29 cellular contexts compared by ENCODE assay signal in genomic region chr2:206586609-206587008, GRCh38. TPM values are rescaled to one million over a fixed set of nuclear protein-coding genes. Genes with fewer than 3 reads are reported as not detected.
DNase-seq lines count a peak whose midpoint lies in the region; ATAC-seq and TF ChIP-seq lines count a peak whose summit lies in the region.
"Had no signal": no experiment of that assay in that cellular context is flagged by ENCODE, and none has a peak within 500 bp of the region (broad histone marks: within the 10 kb centered on the region; RNA-seq: fewer than 3 reads in every experiment).

No MANE protein-coding gene starts in this region.

- no peak for TF ChIP-seq POLR2A in heart left ventricle (IDR thresholded peaks at IDR 0.05)

- DNase-seq in heart left ventricle, result no peak
- DNase-seq in cardiac septum (ENCODE audit: low spot score), result no peak
- DNase-seq in left ventricle myocardium superior, result no peak
- DNase-seq in right cardiac atrium, result no peak
- no peak for DNase-seq in amygdala (lab: John Stamatoyannopoulos, UW)
- DNase-seq: 8988T; ACHN; BE2C; C1 segment of cervical spinal cord; CD4-positive, alpha-beta memory T cell; CD4-positive, CD25-positive, alpha-beta regulatory T cell; CD8-positive, alpha-beta memory T cell; COR-L47; DMS 273 treated with DMSO at 0.1 percent for 48 hours; DMS153; DMS53; DMS79; DND-41; EL; GDM1 had no signal

- peaks cover 0 to 19% (median 3%) of the 10 kb centered on the region in 9 donors for H3K36me3 ChIP-seq in heart left ventricle
- H3K36me3 ChIP-seq: BE2C, BLaER1 had no signal

- H3K27ac ChIP-seq in heart left ventricle (no peak overlapping the region), right cardiac atrium (ENCODE audit: low read length) (no peak overlapping the region)
- H3K27ac ChIP-seq: BLaER1 had no signal

- H3K4me3 ChIP-seq in heart left ventricle (peak overlapping the region in 1 of 12 donors; percentile 5), right cardiac atrium (ENCODE audit: low read length) (no peak overlapping the region)
- H3K4me3 ChIP-seq: BLaER1, GM12878 had no signal

- H3K4me1 Mint-ChIP-seq in activated T-helper 17 cell treated with anti-CD3 and anti-CD28 coated beads, Interleukin-2, amount 50 U/mL, for 72 hours, result peaks cover 4% of the 10 kb centered on the region
- H3K4me1 Mint-ChIP-seq: CD14-positive monocyte; CD4-positive, CD25-positive, alpha-beta regulatory T cell; CD8-positive, alpha-beta memory T cell had no signal

- H3K36me3 Mint-ChIP-seq in activated T-helper 17 cell treated with anti-CD3 and anti-CD28 coated beads, Interleukin-2, amount 50 U/mL, for 72 hours (ENCODE audit: low read depth), result peaks cover 15% of the 10 kb centered on the region
- H3K36me3 Mint-ChIP-seq: CD14-positive monocyte; CD4-positive, CD25-positive, alpha-beta regulatory T cell; CD8-positive, alpha-beta memory T cell had no signal

- no peak overlapping the region for H3K4me3 Mint-ChIP-seq in activated T-helper 17 cell treated with anti-CD3 and anti-CD28 coated beads, Interleukin-2, amount 50 U/mL, for 72 hours
- H3K4me3 Mint-ChIP-seq: CD14-positive monocyte; CD4-positive, alpha-beta memory T cell; CD4-positive, CD25-positive, alpha-beta regulatory T cell; CD8-positive, alpha-beta memory T cell had no signal

- peak overlapping the region; percentile 6 for H3K27ac Mint-ChIP-seq in activated T-helper 17 cell treated with anti-CD3 and anti-CD28 coated beads, Interleukin-2, amount 50 U/mL, for 72 hours
- H3K27ac Mint-ChIP-seq: CD14-positive monocyte; CD4-positive, alpha-beta memory T cell; CD4-positive, CD25-positive, alpha-beta regulatory T cell; CD8-positive, alpha-beta memory T cell had no signal

- H3K27me3 ChIP-seq in heart left ventricle, result no peaks in the 10 kb centered on the region
- H3K27me3 ChIP-seq in right cardiac atrium (ENCODE audit: control insufficient read depth, insufficient read depth), result no peaks in the 10 kb centered on the region
- H3K27me3 ChIP-seq: BE2C, BLaER1 had no signal

- peak; percentile 56 to 70 (median 60) for ATAC-seq in heart left ventricle
- peak; percentile 65 for ATAC-seq in left ventricle myocardium superior
- no peak for ATAC-seq in right cardiac atrium
- ATAC-seq in activated T-helper 17 cell treated with anti-CD3 and anti-CD28 coated beads, Interleukin-2, amount 50 U/mL, for 72 hours (replicated peaks), result no peak
- no peak for ATAC-seq in HG02588 (IDR thresholded peaks at IDR 0.05; ENCODE audit: unreplicated experiment)
- ATAC-seq: GM12878 had no signal

- H3K4me1 ChIP-seq in heart left ventricle, result peaks cover 0 to 22% (median 4%) of the 10 kb centered on the region in 12 donors
- peaks cover 1% of the 10 kb centered on the region for H3K4me1 ChIP-seq in right cardiac atrium (ENCODE audit: control insufficient read depth, insufficient read depth, low read length)
- H3K4me1 ChIP-seq: BE2C, BLaER1 had no signal

- intact Hi-C loops in heart left ventricle (cut with DNase I) (no loop called here), cardiac septum (cut with DNase I) (no loop called here), left ventricle myocardium superior (cut with micrococcal nuclease) (no loop called here), right cardiac atrium (cut with DNase I) (no loop called here)

- H3K9me3 Mint-ChIP-seq in activated T-helper 17 cell treated with anti-CD3 and anti-CD28 coated beads, Interleukin-2, amount 50 U/mL, for 72 hours, result no peaks in the 10 kb centered on the region

- H3K9me3 ChIP-seq in heart left ventricle (no peaks in the 10 kb centered on the region), right cardiac atrium (ENCODE audit: control insufficient read depth, low read length) (no peaks in the 10 kb centered on the region)
- H3K9me3 ChIP-seq: BE2C, BLaER1 had no signal

- WGBS in heart left ventricle, 4 donors, result 36 to 43% (median 40%) methylated on average over 1 of the region's 1 CpG
- whole genome bisulfite sequencing in right cardiac atrium, result 31% methylated on average over 1 of the region's 1 CpG

- peaks cover 8% of the 10 kb centered on the region for H3K27me3 Mint-ChIP-seq in activated T-helper 17 cell treated with anti-CD3 and anti-CD28 coated beads, Interleukin-2, amount 50 U/mL, for 72 hours
- H3K27me3 Mint-ChIP-seq: CD4-positive, CD25-positive, alpha-beta regulatory T cell had no signal

- no peak for TF ChIP-seq CTCF in heart left ventricle (IDR thresholded peaks at IDR 0.05)

RNA-seq across cellular contexts. Expression of gene FAM237A, which starts 55.7 kb away (rescaled TPM):
- total RNA-seq in heart left ventricle, result 1 to 10 TPM in 2 of 9 donors, under 1 TPM in 1, not detected in 6; 0.56 to 3.4 (median 1.4) TPM
- polyA plus RNA-seq in heart left ventricle, result not detected
- 1.9 TPM for total RNA-seq in cardiac septum
- 2.0 TPM for total RNA-seq in left ventricle myocardium superior
- total RNA-seq in right cardiac atrium, result 1 to 10 TPM in 1 of 4 donors, under 1 TPM in 1, not detected in 2; 0.60 to 3.7 TPM
- polyA plus RNA-seq in right cardiac atrium, result not detected
- total RNA-seq in activated T-helper 17 cell treated with anti-CD3 and anti-CD28 coated beads, Interleukin-2, amount 50 U/mL, for 72 hours, result not detected
- total RNA-seq: A673; CD4-positive, alpha-beta memory T cell; CD4-positive, CD25-positive, alpha-beta regulatory T cell; CD8-positive, alpha-beta memory T cell; Daoy; G401; GM12878 had no signal
- polyA plus RNA-seq: AG04450; CD14-positive monocyte; CD4-positive, alpha-beta memory T cell; CD4-positive, CD25-positive, alpha-beta regulatory T cell; CD8-positive, alpha-beta memory T cell; GM12878 had no signal

Comparison
In these comparisons a context has a peak if more than half of its experiments do, and no peak if none do; other contexts are left out.
1. ATAC-seq: peak in heart left ventricle (4 of 4) and left ventricle myocardium superior (single experiment); none in right cardiac atrium (0 of 2), activated T-helper 17 cell treated with anti-CD3 and anti-CD28 coated beads, Interleukin-2, amount 50 U/mL, for 72 hours (single experiment) and HG02588 (single experiment).